ENCODE assay signal across 8 cellular contexts in the genomic region with DNA sequence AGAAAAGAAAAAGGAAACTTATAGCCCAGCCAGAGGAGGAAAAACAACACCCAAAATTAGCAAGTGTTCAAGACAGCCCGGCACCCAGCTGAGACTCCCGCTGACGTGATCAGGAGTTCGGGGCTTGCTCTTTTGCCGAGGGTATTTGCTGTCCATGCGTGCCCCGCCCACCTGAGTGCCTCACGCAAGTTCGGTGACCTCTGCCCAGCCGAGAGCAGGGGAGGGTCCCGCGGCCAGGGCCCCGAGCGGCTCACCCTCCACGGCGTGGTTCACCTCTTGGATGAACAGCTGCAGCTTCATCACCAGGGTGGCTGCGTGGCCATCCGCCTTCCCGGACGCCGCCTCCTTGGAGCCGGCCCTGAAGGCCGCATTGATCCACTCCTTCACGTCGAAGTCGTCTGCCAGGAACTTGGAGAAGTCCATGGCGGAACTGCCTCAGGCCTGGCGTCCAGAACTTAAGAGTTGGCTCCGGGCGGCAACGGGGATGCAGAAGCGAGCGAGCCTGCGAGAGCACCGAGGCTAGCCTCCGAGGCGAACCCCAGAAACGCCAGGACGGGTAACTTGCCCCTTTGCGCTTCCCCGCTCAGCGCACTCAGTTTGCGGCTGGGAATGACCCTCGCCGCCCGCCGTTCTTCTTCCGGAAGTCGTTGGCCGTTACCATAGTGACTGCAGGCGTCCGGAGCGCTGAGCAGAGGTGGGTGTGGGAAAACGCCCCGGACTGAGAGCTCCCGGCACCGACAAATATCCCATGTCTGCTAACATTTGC. TPM values are rescaled to one million over a fixed set of nuclear protein-coding genes. Genes with fewer than 3 reads are reported as not detected.
A peak's percentile ranks its signal among the peaks of the same experiment; 100 is the strongest.
DNase-seq lines count a peak whose midpoint lies in the region; ATAC-seq and TF ChIP-seq lines count a peak whose summit lies in the region.

Gene COG7 (minus strand): TSS at position 618 of the 766 bp plus-strand sequence. CDS start 195 bp downstream, at position 423.

- H3K4me1 ChIP-seq in smooth muscle cell (ENCODE audit: low read depth) = peaks cover 12% of the 10 kb centered on the region

- peak within 1 kb of the TSS; percentile 92 for H2AFZ ChIP-seq in smooth muscle cell (ENCODE audit: low read depth)

- no peaks in the 10 kb centered on the region for H3K27me3 ChIP-seq in smooth muscle cell (ENCODE audit: low read depth)

- peak within 1 kb of the TSS; percentile 77 for H3K4me3 ChIP-seq in smooth muscle cell

- peak within 1 kb of the TSS; percentile 93 for H3K4me2 ChIP-seq in smooth muscle cell

- H3F3A ChIP-seq in smooth muscle cell (ENCODE audit: low read depth) = no peaks in the 10 kb centered on the region

- ATAC-seq in GM18519 (IDR thresholded peaks at IDR 0.05; ENCODE audit: low FRiP score, unreplicated experiment) = peak; percentile 50
- peak; percentile 84 for ATAC-seq in HG03066 (IDR thresholded peaks at IDR 0.05; ENCODE audit: low read depth, unreplicated experiment)

- peaks cover 22% of the 10 kb centered on the region for H4K20me1 ChIP-seq in smooth muscle cell (ENCODE audit: low read depth)

- H3K9me3 ChIP-seq in smooth muscle cell (replicated peaks; ENCODE audit: low read depth) = no peaks in the 10 kb centered on the region

- H3K9ac ChIP-seq in smooth muscle cell (ENCODE audit: low read depth) = peak within 1 kb of the TSS; percentile 79

- peaks cover 0 to 6% (median 0%) of the 10 kb centered on the region in 3 donors for H3K36me3 Mint-ChIP-seq in immature natural killer cell

- under 1% methylated on average over 57 of the region's 57 CpGs for WGBS in smooth muscle cell (ENCODE audit: low lambda C conversion rate)

- no peaks in the 10 kb centered on the region for H3K36me3 ChIP-seq in smooth muscle cell (ENCODE audit: low read depth)

- H3K4me1 Mint-ChIP-seq in immature natural killer cell = peaks cover 24 to 45% of the 10 kb centered on the region in 2 donors

- TF ChIP-seq CTCF in smooth muscle cell (IDR thresholded peaks at IDR 0.05; ENCODE audit: borderline replicate concordance, insufficient read depth, poor library complexity, severe bottlenecking) = no peak

- H3K9me3 Mint-ChIP-seq in immature natural killer cell = no peaks in the 10 kb centered on the region

- H3K27me3 Mint-ChIP-seq in immature natural killer cell (ENCODE audit: low read depth in 3 of 3) = peaks cover 9 to 13% (median 10%) of the 10 kb centered on the region in 3 donors

- peak; percentile 77 for DNase-seq in A172 (ENCODE audit: low spot score)
- DNase-seq in NCI-H2227 treated with DMSO at 0.1 percent for 48 hours (lab: John Stamatoyannopoulos, UW) = peak; percentile 84
- peak; percentile 69 for DNase-seq in activated CD4-positive, CD25-positive, alpha-beta regulatory T cell treated with anti-CD3 and anti-CD28 coated beads, Interleukin-2, amount 50 U/mL, for 16 hours (ENCODE audit: low read depth, low spot score)
- peak in 60 of 61 donors; percentile 11 to 92 (median 78) for DNase-seq in caudate nucleus (lab: John Stamatoyannopoulos, UW)
- peak; percentile 86 to 87 (median 87) for DNase-seq in immature natural killer cell
- peak; percentile 57 for DNase-seq in smooth muscle cell (lab: John Stamatoyannopoulos, UW; ENCODE audit: unreplicated experiment)

- H3K4me3 Mint-ChIP-seq in immature natural killer cell = peak within 1 kb of the TSS; percentile 91 to 98 (median 94)

- H3K79me2 ChIP-seq in smooth muscle cell (ENCODE audit: low read depth) = peaks cover 45% of the 10 kb centered on the region

- H3K27ac ChIP-seq in caudate nucleus (ENCODE audit: low read depth, low read length) (peak within 1 kb of the TSS; percentile 60), smooth muscle cell (ENCODE audit: low read depth) (peak within 1 kb of the TSS; percentile 56)

- peak within 1 kb of the TSS; percentile 81 to 94 (median 89) for H3K27ac Mint-ChIP-seq in immature natural killer cell

RNA-seq across cellular contexts. Expression of gene COG7, which starts in this region (rescaled TPM):
- 14.5 and 21.0 TPM in 2 replicates for total RNA-seq in A172 (2014; rRNA removed; shearing (Covaris generic))
- polyA plus RNA-seq in immature natural killer cell (10 to 100 TPM in 2 of 3 donors, 1 to 10 TPM in 1; 9.5 to 21.7 (median 12.0) TPM), smooth muscle cell (17.6 and 20.1 TPM in 2 replicates)
- total RNA-seq in smooth muscle cell = 17.2 and 23.3 TPM in 2 replicates

Comparison
In these comparisons a context has a peak if more than half of its experiments do, and no peak if none do; other contexts are left out.
1. Peak in every context shown above with its lines: DNase-seq, ATAC-seq, H3K4me3 ChIP-seq and H3K27ac ChIP-seq.